17 cellular contexts compared by ENCODE assay signal in genomic region chr3:46207549-46207948, GRCh38. TPM values are rescaled to one million over a fixed set of nuclear protein-coding genes. Genes with fewer than 3 reads are reported as not detected.
A peak's percentile ranks its signal among the peaks of the same experiment; 100 is the strongest.
DNase-seq lines count a peak whose midpoint lies in the region; ATAC-seq, FAIRE-seq and TF ChIP-seq lines count a peak whose summit lies in the region.
"Not testable (repeated sequence)": the region's sequence is repeated elsewhere in the genome, so short reads cannot be mapped to it uniquely, and the experiment has no call there.
"Had no signal": no experiment of that assay in that cellular context is flagged by ENCODE, and none has a peak within 500 bp of the region (broad histone marks: within the 10 kb centered on the region; RNA-seq: fewer than 3 reads in every experiment).

No MANE protein-coding gene starts in this region.

- not testable (repeated sequence) for DNase-seq in activated CD4-positive, alpha-beta T cell treated with anti-CD3 and anti-CD28 coated beads, Interleukin-2, amount 10 ng/mL, durations not matched to agents 7 days and 5 days; activated naive CD8-positive, alpha-beta T cell treated with anti-CD3 and anti-CD28 coated beads, Interleukin-2, amount 50 U/mL, for 24 hours; kidney; natural killer cell treated with Interleukin-12 subunit alpha and Interleukin-12 subunit beta and Interleukin-15 and Interleukin-18, amount 100 ng/mL, for 72 hours (ENCODE audit: low spot score)

- H3K4me1 ChIP-seq in BLaER1 treated with 17β-estradiol and CSF1 and Interleukin-3, amounts not matched to agents 10 nM and 100 nM: peaks cover 15 to 92% (median 54%) of the 10 kb centered on the region in 10 experiments
- H3K4me1 ChIP-seq in Loucy (ENCODE audit: insufficient read depth, low read length, poor library complexity, severe bottlenecking): peaks cover 30% of the 10 kb centered on the region
- H3K4me1 ChIP-seq in duodenal mucosa (ENCODE audit: control insufficient read depth in 1 of 2, insufficient read depth in 2 of 2, low read length in 2 of 2): peaks cover 7 to 15% of the 10 kb centered on the region in 2 donors
- not testable (repeated sequence) for H3K4me1 ChIP-seq in kidney (ENCODE audit: control insufficient read depth in 1 of 2, insufficient read depth in 1 of 2, low read depth in 1 of 2, low read length in 2 of 2); stomach smooth muscle (ENCODE audit: control insufficient read depth, insufficient read depth, low read length)

- H3K4me3 Mint-ChIP-seq in activated CD4-positive, alpha-beta T cell treated with anti-CD3 and anti-CD28 coated beads, Interleukin-2, amount 10 ng/mL, durations not matched to agents 7 days and 5 days: peak overlapping the region; percentile 63
- H3K4me3 Mint-ChIP-seq in activated naive CD8-positive, alpha-beta T cell treated with anti-CD3 and anti-CD28 coated beads, Interleukin-2, amount 50 U/mL, for 24 hours: peak overlapping the region; percentile 30
- peak overlapping the region; percentile 77 for H3K4me3 Mint-ChIP-seq in natural killer cell treated with Interleukin-12 subunit alpha and Interleukin-12 subunit beta and Interleukin-15 and Interleukin-18, amount 100 ng/mL, for 72 hours

- H3K4me1 Mint-ChIP-seq in activated CD4-positive, alpha-beta T cell treated with anti-CD3 and anti-CD28 coated beads, Interleukin-2, amount 10 ng/mL, durations not matched to agents 7 days and 5 days: peaks cover 53% of the 10 kb centered on the region
- H3K4me1 Mint-ChIP-seq in activated naive CD8-positive, alpha-beta T cell treated with anti-CD3 and anti-CD28 coated beads, Interleukin-2, amount 50 U/mL, for 24 hours: peaks cover 25% of the 10 kb centered on the region
- peaks cover 65 to 74% of the 10 kb centered on the region in 2 donors for H3K4me1 Mint-ChIP-seq in natural killer cell treated with Interleukin-12 subunit alpha and Interleukin-12 subunit beta and Interleukin-15 and Interleukin-18, amount 100 ng/mL, for 72 hours (ENCODE audit: low read depth in 2 of 2)

- not testable (repeated sequence) for H3K9me3 Mint-ChIP-seq in activated CD4-positive, alpha-beta T cell treated with anti-CD3 and anti-CD28 coated beads, Interleukin-2, amount 10 ng/mL, durations not matched to agents 7 days and 5 days; activated naive CD8-positive, alpha-beta T cell treated with anti-CD3 and anti-CD28 coated beads, Interleukin-2, amount 50 U/mL, for 24 hours; natural killer cell treated with Interleukin-12 subunit alpha and Interleukin-12 subunit beta and Interleukin-15 and Interleukin-18, amount 100 ng/mL, for 72 hours

- H3K4me3 ChIP-seq in BLaER1 treated with 17β-estradiol and CSF1 and Interleukin-3, amounts not matched to agents 10 nM and 100 nM: peak overlapping the region in 7 of 10 experiments; percentile 17 to 79 (median 68); a peak in 13 of 20 replicates
- peak overlapping the region; percentile 59 for H3K4me3 ChIP-seq in Loucy (ENCODE audit: low read length, poor library complexity, severe bottlenecking)
- H3K4me3 ChIP-seq in duodenal mucosa (ENCODE audit: low read depth in 1 of 2, low read length in 2 of 2): peak overlapping the region; percentile 18 to 54
- H3K4me3 ChIP-seq in kidney (ENCODE audit: low read length in 2 of 2): peak overlapping the region; percentile 10 to 31
- peak overlapping the region; percentile 7 to 35 for H3K4me3 ChIP-seq in stomach smooth muscle (ENCODE audit: low read length in 2 of 2)

- peak overlapping the region; percentile 48 to 99 (median 72) for H3K4me2 ChIP-seq in BLaER1 treated with 17β-estradiol and CSF1 and Interleukin-3, amounts not matched to agents 10 nM and 100 nM
- peak overlapping the region; percentile 63 for H3K4me2 ChIP-seq in Loucy (ENCODE audit: low read depth, low read length, poor library complexity, severe bottlenecking)

- peaks cover 22% of the 10 kb centered on the region for H3K36me3 Mint-ChIP-seq in activated CD4-positive, alpha-beta T cell treated with anti-CD3 and anti-CD28 coated beads, Interleukin-2, amount 10 ng/mL, durations not matched to agents 7 days and 5 days (ENCODE audit: low read depth)
- not testable (repeated sequence) for H3K36me3 Mint-ChIP-seq in activated naive CD8-positive, alpha-beta T cell treated with anti-CD3 and anti-CD28 coated beads, Interleukin-2, amount 50 U/mL, for 24 hours (ENCODE audit: low read depth)
- H3K36me3 Mint-ChIP-seq in natural killer cell treated with Interleukin-12 subunit alpha and Interleukin-12 subunit beta and Interleukin-15 and Interleukin-18, amount 100 ng/mL, for 72 hours: peaks cover 19% of the 10 kb centered on the region

- TF ChIP-seq CTCF in Loucy (conservative IDR thresholded peaks at IDR 0.05; ENCODE audit: low read length); kidney (IDR thresholded peaks at IDR 0.05; ENCODE audit: borderline replicate concordance, extremely low read depth, insufficient read depth): not testable (repeated sequence)

- not testable (repeated sequence) for H3F3A ChIP-seq in Loucy (ENCODE audit: low read depth)

- peaks cover 0 to 26% (median 0%) of the 10 kb centered on the region in 11 experiments; a peak in 6 of 22 replicates for H3K9me3 ChIP-seq in BLaER1 treated with 17β-estradiol and CSF1 and Interleukin-3, amounts not matched to agents 10 nM and 100 nM (replicated peaks in 1 of 11)
- not testable (repeated sequence) for H3K9me3 ChIP-seq in Loucy (ENCODE audit: insufficient read depth, low read depth, low read length); duodenal mucosa (ENCODE audit: control insufficient read depth in 1 of 2, low read length in 2 of 2); kidney (ENCODE audit: control insufficient read depth in 1 of 2, low read length in 2 of 2); stomach smooth muscle (ENCODE audit: control insufficient read depth in 2 of 2, low read length in 2 of 2)

- peaks cover 0 to 23% (median 0%) of the 10 kb centered on the region in 11 experiments; a peak in 2 of 22 replicates for H4K20me1 ChIP-seq in BLaER1 treated with 17β-estradiol and CSF1 and Interleukin-3, amounts not matched to agents 10 nM and 100 nM
- H4K20me1 ChIP-seq in Loucy (ENCODE audit: insufficient read depth, low read length, poor library complexity, severe bottlenecking): not testable (repeated sequence)

- H3K36me3 ChIP-seq in BLaER1 treated with 17β-estradiol and CSF1 and Interleukin-3, amounts not matched to agents 10 nM and 100 nM: peaks cover 0 to 48% (median 15%) of the 10 kb centered on the region in 11 experiments; a peak in 13 of 22 replicates
- H3K36me3 ChIP-seq in Loucy (ENCODE audit: insufficient read depth, low read length); duodenal mucosa (ENCODE audit: control insufficient read depth in 1 of 2, insufficient read depth in 2 of 2, low read length in 2 of 2); kidney (ENCODE audit: control insufficient read depth in 1 of 2, insufficient read depth in 2 of 2, low read length in 2 of 2); stomach smooth muscle (ENCODE audit: control insufficient read depth in 2 of 2, insufficient read depth in 2 of 2, low read length in 2 of 2): not testable (repeated sequence)

- H3K79me2 ChIP-seq in Loucy (ENCODE audit: insufficient read depth, low read length): not testable (repeated sequence)

- FAIRE-seq in kidney (lab: Jason Lieb, UNC): not testable (repeated sequence)

- H2AFZ ChIP-seq in Loucy (ENCODE audit: low read length): 0 out of 2 replicates have a peak overlapping the region, but pooled peaks have one; percentile 89

- H3K27ac Mint-ChIP-seq in activated CD4-positive, alpha-beta T cell treated with anti-CD3 and anti-CD28 coated beads, Interleukin-2, amount 10 ng/mL, durations not matched to agents 7 days and 5 days: peak overlapping the region; percentile 81
- not testable (repeated sequence) for H3K27ac Mint-ChIP-seq in activated naive CD8-positive, alpha-beta T cell treated with anti-CD3 and anti-CD28 coated beads, Interleukin-2, amount 50 U/mL, for 24 hours
- peak overlapping the region; percentile 87 to 96 for H3K27ac Mint-ChIP-seq in natural killer cell treated with Interleukin-12 subunit alpha and Interleukin-12 subunit beta and Interleukin-15 and Interleukin-18, amount 100 ng/mL, for 72 hours

- not testable (repeated sequence) for H3K9me2 ChIP-seq in Loucy (replicated peaks; ENCODE audit: low read depth, low read length)

- CTCF ChIA-PET in activated CD4-positive, alpha-beta T cell treated with anti-CD3 and anti-CD28 coated beads, Interleukin-2, amount 10 ng/mL, durations not matched to agents 7 days and 5 days (lab: Charles Lee): interaction anchor here (0.6 to 3.2 kb wide), 19 partner anchors 9 to 825 kb away, joined by 3 to 34 read pairs (median 4); partner anchors contain the start of gene CCR5

- POLR2A ChIA-PET in activated CD4-positive, alpha-beta T cell treated with anti-CD3 and anti-CD28 coated beads, Interleukin-2, amount 10 ng/mL, durations not matched to agents 7 days and 5 days (lab: Charles Lee): interaction anchor here (0.8 kb wide), 1 partner anchor 110 kb away, joined by 3 read pairs; no protein-coding TSS in a partner anchor

- H3K27ac ChIP-seq in BLaER1 treated with 17β-estradiol and CSF1 and Interleukin-3, amounts not matched to agents 10 nM and 100 nM: peak overlapping the region; percentile 38 to 95 (median 84); a peak in 21 of 22 replicates
- H3K27ac ChIP-seq in duodenal mucosa (ENCODE audit: low read depth, low read length): peak overlapping the region; percentile 45
- H3K27ac ChIP-seq in kidney (ENCODE audit: low read depth in 2 of 2, low read length in 2 of 2); stomach smooth muscle (ENCODE audit: low read length): not testable (repeated sequence)

- intact Hi-C loops in kidney (cut with DNase I): loop anchor here (10.0 kb wide), 1 partner anchor 113 kb away; no protein-coding TSS in a partner anchor

- ATAC-seq in activated naive CD8-positive, alpha-beta T cell treated with anti-CD3 and anti-CD28 coated beads, Interleukin-2, amount 50 U/mL, for 24 hours; natural killer cell treated with Interleukin-12 subunit alpha and Interleukin-12 subunit beta and Interleukin-15 and Interleukin-18, amount 100 ng/mL, for 72 hours: not testable (repeated sequence)

- not testable (repeated sequence) for H3K27me3 ChIP-seq in BLaER1 treated with 17β-estradiol and CSF1 and Interleukin-3, amounts not matched to agents 10 nM and 100 nM; Loucy (ENCODE audit: insufficient read depth, low read length, poor library complexity, severe bottlenecking); duodenal mucosa (ENCODE audit: control insufficient read depth in 1 of 2, insufficient read depth in 2 of 2, low read length in 2 of 2); stomach smooth muscle (ENCODE audit: control insufficient read depth in 1 of 2, insufficient read depth in 2 of 2, low read length in 2 of 2)

- peak overlapping the region in 8 of 11 experiments; percentile 50 to 93 (median 80); a peak in 15 of 22 replicates for H3K9ac ChIP-seq in BLaER1 treated with 17β-estradiol and CSF1 and Interleukin-3, amounts not matched to agents 10 nM and 100 nM
- H3K9ac ChIP-seq in Loucy (ENCODE audit: low read depth, low read length, poor library complexity, severe bottlenecking): peak overlapping the region; percentile 45
- H3K9ac ChIP-seq in duodenal mucosa (ENCODE audit: low read depth in 1 of 2, low read length in 2 of 2); kidney (ENCODE audit: low read length in 2 of 2); stomach smooth muscle (ENCODE audit: low read length in 2 of 2): not testable (repeated sequence)

- not testable (repeated sequence) for H3K27me3 Mint-ChIP-seq in activated CD4-positive, alpha-beta T cell treated with anti-CD3 and anti-CD28 coated beads, Interleukin-2, amount 10 ng/mL, durations not matched to agents 7 days and 5 days; activated naive CD8-positive, alpha-beta T cell treated with anti-CD3 and anti-CD28 coated beads, Interleukin-2, amount 50 U/mL, for 24 hours; natural killer cell treated with Interleukin-12 subunit alpha and Interleukin-12 subunit beta and Interleukin-15 and Interleukin-18, amount 100 ng/mL, for 72 hours

RNA-seq across cellular contexts. Expression of gene CCR1, which starts 0.6 kb away (rescaled TPM):
- total RNA-seq in activated CD4-positive, alpha-beta T cell treated with anti-CD3 and anti-CD28 coated beads, Interleukin-2, amount 10 ng/mL, durations not matched to agents 7 days and 5 days: 1 to 10 TPM; 6.4 to 6.6 TPM
- 13.8 TPM for total RNA-seq in kidney
- 7.4 TPM for polyA plus RNA-seq in kidney (ENCODE audit: insufficient read depth, low read depth, low replicate concordance)
- total RNA-seq in natural killer cell treated with Interleukin-12 subunit alpha and Interleukin-12 subunit beta and Interleukin-15 and Interleukin-18, amount 100 ng/mL, for 72 hours: 10 to 100 TPM; 52.2 to 92.2 TPM
- total RNA-seq: A172, epithelial cell of proximal tubule, GM23338, K562, osteocyte had no signal
- polyA plus RNA-seq: GM23338, K562 had no signal

RNA-seq across cellular contexts. Expression of gene CCR3, which starts 34.7 kb away (rescaled TPM):
- total RNA-seq in activated CD4-positive, alpha-beta T cell treated with anti-CD3 and anti-CD28 coated beads, Interleukin-2, amount 10 ng/mL, durations not matched to agents 7 days and 5 days: not detected
- not detected for total RNA-seq in kidney
- not detected for polyA plus RNA-seq in kidney (ENCODE audit: insufficient read depth, low read depth, low replicate concordance)
- 1 to 10 TPM in 1 of 2 donors, under 1 TPM in 1; 0.55 to 4.3 TPM for total RNA-seq in natural killer cell treated with Interleukin-12 subunit alpha and Interleukin-12 subunit beta and Interleukin-15 and Interleukin-18, amount 100 ng/mL, for 72 hours
- total RNA-seq: A172; activated naive CD8-positive, alpha-beta T cell treated with anti-CD3 and anti-CD28 coated beads for 36 hours; epithelial cell of proximal tubule; GM23338; HT1080; K562; naive thymus-derived CD8-positive, alpha-beta T cell; osteocyte; renal cortical epithelial cell had no signal
- polyA plus RNA-seq: GM23338; K562; naive thymus-derived CD8-positive, alpha-beta T cell had no signal
